8 cellular contexts compared by ENCODE assay signal in genomic region chr7:116211913-116212596, GRCh38. TPM values are rescaled to one million over a fixed set of nuclear protein-coding genes. Genes with fewer than 3 reads are reported as not detected.
A peak's percentile ranks its signal among the peaks of the same experiment; 100 is the strongest.
DNase-seq lines count a peak whose midpoint lies in the region; ATAC-seq and TF ChIP-seq lines count a peak whose summit lies in the region.

No MANE protein-coding gene starts in this region.

- H3K9me3 ChIP-seq in Caco-2 (no peaks in the 10 kb centered on the region), OCI-LY7 (ENCODE audit: low read length) (no peaks in the 10 kb centered on the region), osteoblast (ENCODE audit: low read depth, low read length) (no peaks in the 10 kb centered on the region)
- H3K9me3 ChIP-seq in effector memory CD4-positive, alpha-beta T cell (ENCODE audit: control insufficient read depth, low read length), result no peaks in the 10 kb centered on the region

- H3K9me3 Mint-ChIP-seq in Caco-2 (ENCODE audit: unreplicated experiment), result no peaks in the 10 kb centered on the region

- peak overlapping the region; percentile 99 for H3K27ac Mint-ChIP-seq in Caco-2 (ENCODE audit: unreplicated experiment)

- POLR2A ChIA-PET in Caco-2 (lab: Charles Lee) (interaction anchor here (0.6 to 1.2 kb wide), 6 partner anchors 12 to 247 kb away, joined by 3 to 6 read pairs (median 3); no protein-coding TSS in a partner anchor), OCI-LY7 (lab: Charles Lee) (no interaction called here)

- no peaks in the 10 kb centered on the region for H3K9me2 ChIP-seq in OCI-LY7 (ENCODE audit: insufficient read depth, low read length)

- H3K27ac ChIP-seq in OCI-LY7 (ENCODE audit: low read depth, low read length, poor library complexity, severe bottlenecking) (no peak overlapping the region), osteoblast (ENCODE audit: low read depth, low read length) (peak overlapping the region; percentile 97)
- H3K27ac ChIP-seq in effector memory CD4-positive, alpha-beta T cell (ENCODE audit: insufficient read depth, low read length, poor library complexity, severe bottlenecking), result peak overlapping the region; percentile 87

- H2AFZ ChIP-seq in OCI-LY7 (ENCODE audit: low read length), result no peak overlapping the region
- no peak overlapping the region for H2AFZ ChIP-seq in osteoblast (ENCODE audit: low read length)

- H3K4me3 ChIP-seq in Caco-2 (ENCODE audit: low read depth, low read length) (peak overlapping the region; percentile 95), OCI-LY7 (ENCODE audit: low read depth, low read length, poor library complexity, severe bottlenecking) (no peak overlapping the region), osteoblast (ENCODE audit: insufficient read depth, low read length) (peak overlapping the region; percentile 90)
- peak overlapping the region; percentile 74 for H3K4me3 ChIP-seq in effector memory CD4-positive, alpha-beta T cell (ENCODE audit: insufficient read depth, low read depth, low read length, poor library complexity, severe bottlenecking)

- no peaks in the 10 kb centered on the region for H3K27me3 Mint-ChIP-seq in Caco-2 (ENCODE audit: insufficient read depth, unreplicated experiment)

- peaks cover 34% of the 10 kb centered on the region for H3K36me3 Mint-ChIP-seq in Caco-2 (ENCODE audit: insufficient read depth, unreplicated experiment)

- TF ChIP-seq CTCF in Caco-2 (IDR thresholded peaks at IDR 0.05; ENCODE audit: insufficient read depth in 1 of 2, low read depth in 1 of 2, low read length in 1 of 2, severe bottlenecking in 1 of 2, unreplicated experiment in 1 of 2) (no peak), OCI-LY7 (conservative IDR thresholded peaks at IDR 0.05; ENCODE audit: low read length) (no peak), osteoblast (IDR thresholded peaks at IDR 0.05; ENCODE audit: extremely low read depth, low read depth, low read length) (no peak)

- H3K27me3 ChIP-seq in Caco-2 (replicated peaks; ENCODE audit: control insufficient read depth, insufficient read depth, low read length) (no peaks in the 10 kb centered on the region), osteoblast (ENCODE audit: insufficient read depth, low read length) (no peaks in the 10 kb centered on the region)
- H3K27me3 ChIP-seq in effector memory CD4-positive, alpha-beta T cell (replicated peaks; ENCODE audit: control insufficient read depth, insufficient read depth, low read length, poor library complexity, severe bottlenecking), result no peaks in the 10 kb centered on the region

- TSS peak; percentile 24 for BruUV-seq in Caco-2 (replicated peaks; lab: Mats Ljungman, UMichigan)
- no TSS peak for BruUV-seq in OCI-LY7 (replicated peaks; lab: Mats Ljungman, UMichigan)

- intact Hi-C loops in Caco-2 (cut with micrococcal nuclease; ENCODE audit: unreplicated experiment) (loop anchor here (1.0 to 2.0 kb wide), 4 partner anchors 32 to 651 kb away; partner anchors contain the start of gene CAPZA2), OCI-LY7 (cut with micrococcal nuclease; ENCODE audit: unreplicated experiment) (no loop called here)

- peaks cover 29% of the 10 kb centered on the region for H3K4me1 Mint-ChIP-seq in Caco-2 (ENCODE audit: low read depth, unreplicated experiment)

- peak in 1 of 2 experiments; percentile 21 for DNase-seq in Caco-2
- DNase-seq in OCI-LY7 (ENCODE audit: low spot score), result no peak
- DNase-seq in effector memory CD4-positive, alpha-beta T cell, result no peak
- DNase-seq in osteoblast (ENCODE audit: insufficient read length, low spot score, missing footprints), result no peak
- DNase-seq in ureter (ENCODE audit: low spot score), result no peak
- DNase-seq in NCI-H1048 (lab: John Stamatoyannopoulos, UW), result no peak
- no peak for DNase-seq in COLO668 (lab: John Stamatoyannopoulos, UW; ENCODE audit: unreplicated experiment)

- H3K36me3 ChIP-seq in Caco-2 (ENCODE audit: control insufficient read depth, insufficient read depth, low read length) (no peaks in the 10 kb centered on the region), OCI-LY7 (ENCODE audit: insufficient read depth, low read length) (no peaks in the 10 kb centered on the region), osteoblast (ENCODE audit: insufficient read depth, low read length) (no peaks in the 10 kb centered on the region)
- no peaks in the 10 kb centered on the region for H3K36me3 ChIP-seq in effector memory CD4-positive, alpha-beta T cell (ENCODE audit: control insufficient read depth, insufficient read depth, low read length)

- H3K4me3 Mint-ChIP-seq in Caco-2 (ENCODE audit: unreplicated experiment), result peak overlapping the region; percentile 97

- H4K20me1 ChIP-seq in OCI-LY7 (ENCODE audit: insufficient read depth, low read length) (no peaks in the 10 kb centered on the region; the same call in 1 of the 2 replicates), osteoblast (ENCODE audit: insufficient read depth, low read length) (no peaks in the 10 kb centered on the region)

- no peaks in the 10 kb centered on the region for H3K79me2 ChIP-seq in OCI-LY7 (ENCODE audit: insufficient read depth, low read depth, low read length)
- H3K79me2 ChIP-seq in osteoblast (ENCODE audit: insufficient read depth, low read length), result peaks cover 48% of the 10 kb centered on the region

- H3K4me1 ChIP-seq in Caco-2 (peaks cover 25% of the 10 kb centered on the region), OCI-LY7 (ENCODE audit: insufficient read depth, low read length, poor library complexity, severe bottlenecking) (peaks cover 7% of the 10 kb centered on the region), osteoblast (ENCODE audit: insufficient read depth, low read length) (peaks cover 32% of the 10 kb centered on the region)
- H3K4me1 ChIP-seq in effector memory CD4-positive, alpha-beta T cell (ENCODE audit: control insufficient read depth, insufficient read depth, low read length, poor library complexity, severe bottlenecking), result peaks cover 28% of the 10 kb centered on the region

- no peak for ATAC-seq in GM21526 (IDR thresholded peaks at IDR 0.05; ENCODE audit: low FRiP score, unreplicated experiment)

- peak overlapping the region; percentile 77; the same call in 1 of the 2 replicates for H3K4me2 ChIP-seq in OCI-LY7 (ENCODE audit: low read length)
- H3K4me2 ChIP-seq in osteoblast (ENCODE audit: insufficient read depth, low read length), result peak overlapping the region; percentile 96

- CTCF ChIA-PET in Caco-2 (lab: Charles Lee) (no interaction called here), OCI-LY7 (lab: Charles Lee; ENCODE audit: unreplicated experiment) (no interaction called here)

RNA-seq across cellular contexts. Expression of gene TES, which starts 1.7 kb away (rescaled TPM):
- total RNA-seq in Caco-2 (2022) (190 and 207 TPM in 2 replicates), OCI-LY7 (2022) (not detected in 2 replicates), osteoblast (99.2 and 124 TPM in 2 replicates), ureter (74.3 TPM)
- not detected in 2 replicates for total RNA-seq in OCI-LY7 (2014; rRNA removed; shearing (Covaris generic))

Comparison
In these comparisons a context has a peak if more than half of its experiments do, and no peak if none do; other contexts are left out.
1. RNA of gene TES, which starts 1.7 kb away (total RNA-seq): 190 to 207 TPM in Caco-2, 99.2 to 124 TPM in osteoblast and 74.3 TPM in ureter (single experiment); not detected in OCI-LY7; every median in the first group is over 10 times any median in the second.